Comparison of ENCODE assay signal across 8 cellular contexts in genomic region chr12:49567302-49567610, GRCh38. TPM values are rescaled to one million over a fixed set of nuclear protein-coding genes. Genes with fewer than 3 reads are reported as not detected.
DNase-seq lines count a peak whose midpoint lies in the region; ATAC-seq and TF ChIP-seq lines count a peak whose summit lies in the region.

No MANE protein-coding gene starts in this region.

- H3K4me3 ChIP-seq in OCI-LY1 (ENCODE audit: low read depth, low read length, poor library complexity, severe bottlenecking) (peak overlapping the region; percentile 98), epithelial cell of proximal tubule (ENCODE audit: low read depth, low read length) (peak overlapping the region; percentile 71)

- peaks cover 20% of the 10 kb centered on the region for H3K4me1 ChIP-seq in OCI-LY1 (ENCODE audit: insufficient read depth, low read length, severe bottlenecking)

- TF ChIP-seq CTCF in OCI-LY1 (IDR thresholded peaks at IDR 0.05; ENCODE audit: low read length) (no peak), epithelial cell of proximal tubule (conservative IDR thresholded peaks at IDR 0.05; ENCODE audit: low read depth, low read length) (no peak), omental fat pad (IDR thresholded peaks at IDR 0.05) (no peak)

- H4K20me1 ChIP-seq in OCI-LY1 (ENCODE audit: insufficient read depth, low read length): no peaks in the 10 kb centered on the region

- H3K79me2 ChIP-seq in OCI-LY1 (ENCODE audit: insufficient read depth, low read length): peaks cover 17% of the 10 kb centered on the region

- H3K27me3 ChIP-seq in OCI-LY1 (ENCODE audit: insufficient read depth, low read length): no peaks in the 10 kb centered on the region

- no peaks in the 10 kb centered on the region for H3K9me2 ChIP-seq in OCI-LY1 (ENCODE audit: low read depth, low read length)

- peak overlapping the region; percentile 30 for H3K27ac ChIP-seq in OCI-LY1 (ENCODE audit: low read depth, low read length, poor library complexity, severe bottlenecking)

- DNase-seq in activated CD4-positive, alpha-beta T cell treated with anti-CD3 and anti-CD28 coated beads for 48 hours: peak; percentile 23
- DNase-seq in activated CD4-positive, alpha-beta T cell treated with anti-CD3 and anti-CD28 coated beads for 1 hour: no peak
- DNase-seq in epithelial cell of proximal tubule (ENCODE audit: low read depth): no peak
- DNase-seq in omental fat pad (ENCODE audit: low spot score): no peak
- DNase-seq in HK-2 (ENCODE audit: unreplicated experiment): no peak
- DNase-seq in HPDE6-E6E7 (ENCODE audit: extremely low spot score): no peak
- no peak for DNase-seq in germinal center (ENCODE audit: low spot score)

- H3K9me3 ChIP-seq in OCI-LY1 (ENCODE audit: low read length): no peaks in the 10 kb centered on the region

- peak overlapping the region; percentile 97 for H3K4me2 ChIP-seq in OCI-LY1 (ENCODE audit: low read length)

- ATAC-seq in omental fat pad (ENCODE audit: low FRiP score): peak; percentile 10

- no peaks in the 10 kb centered on the region for H3F3A ChIP-seq in OCI-LY1 (ENCODE audit: insufficient read depth, low read length)

- peak overlapping the region; percentile 99 for H3K9ac ChIP-seq in OCI-LY1 (ENCODE audit: low read length)

- H2AFZ ChIP-seq in OCI-LY1 (ENCODE audit: low read length): no peak overlapping the region

- H3K36me3 ChIP-seq in OCI-LY1 (ENCODE audit: insufficient read depth, low read length): peaks cover 36% of the 10 kb centered on the region

RNA-seq across cellular contexts. Expression of gene MCRS1, which starts 0.7 kb away (rescaled TPM):
- total RNA-seq in epithelial cell of proximal tubule (62.4 and 118 TPM in 2 replicates), omental fat pad (10 to 100 TPM; 31.2 to 57.2 (median 33.1) TPM)

RNA-seq across cellular contexts. Expression of gene KCNH3, which starts 28.4 kb away (rescaled TPM):
- 0.07 and 0.12 TPM in 2 replicates for total RNA-seq in epithelial cell of proximal tubule
- 1 to 10 TPM in 1 of 4 donors, under 1 TPM in 3; 0.63 to 1.7 (median 0.79) TPM for total RNA-seq in omental fat pad

RNA-seq across cellular contexts. Expression of gene FAM186B, which starts 38.2 kb away (rescaled TPM):
- total RNA-seq in epithelial cell of proximal tubule (0.07 TPM in 1 of 2 replicates, not detected in the other), omental fat pad (under 1 TPM in 3 of 4 donors, not detected in 1; 0.25 to 0.84 (median 0.48) TPM)

RNA-seq across cellular contexts. Expression of gene PRPF40B, which starts 56.1 kb away (rescaled TPM):
- 10.6 and 12.4 TPM in 2 replicates for total RNA-seq in epithelial cell of proximal tubule
- 10 to 100 TPM in 1 of 4 donors, 1 to 10 TPM in 3; 7.0 to 19.4 (median 9.4) TPM for total RNA-seq in omental fat pad
